Comparison of ENCODE assay signal across 20 cellular contexts in genomic region chr11:46176421-46176820, GRCh38.
"Had no signal": no experiment of that assay in that cellular context is flagged by ENCODE, and none has a peak within 500 bp of the region (broad histone marks: within the 10 kb centered on the region; RNA-seq: fewer than 3 reads in every experiment).

No MANE protein-coding gene starts in this region.

- H3K27me3 ChIP-seq: adrenal gland, thyroid gland had no signal

- DNase-seq: activated CD4-positive, alpha-beta T cell treated with anti-CD3 and anti-CD28 coated beads for 36 hours; activated CD4-positive, alpha-beta T cell treated with anti-CD3 and anti-CD28 coated beads, Interleukin-2, amount 50 U/mL, for 48 hours; activated gamma-delta T cell treated with Interleukin-2 at 50 U/mL for 16 hours; activated T-cell treated with anti-CD3 and anti-CD28 coated beads for 4 hours; adrenal gland; dermis blood vessel endothelial cell; effector memory CD8-positive, alpha-beta T cell; foreskin fibroblast; mesendoderm; natural killer cell; nucleus accumbens; retina; stimulated activated naive CD4-positive, alpha-beta T cell; T-helper 2 cell; thyroid gland had no signal

- FAIRE-seq: astrocyte had no signal

- H3K4me1 Mint-ChIP-seq: activated CD4-positive, alpha-beta T cell treated with anti-CD3 and anti-CD28 coated beads for 36 hours; natural killer cell had no signal

- H3K4me1 ChIP-seq: adrenal gland, thyroid gland had no signal

- H3K36me3 ChIP-seq: adrenal gland, thyroid gland had no signal

- H3K9me3 ChIP-seq: adrenal gland, thyroid gland had no signal

- H3K4me3 Mint-ChIP-seq: activated CD4-positive, alpha-beta T cell treated with anti-CD3 and anti-CD28 coated beads for 36 hours; activated T-helper 1 cell treated with anti-CD3 and anti-CD28 coated beads, Interleukin-12 subunit alpha, Interleukin-12 subunit beta, Interleukin-2, Interleukin-4 antibody, amounts not matched to agents 30 ng/mL and 10 ng/mL and 1 ng/mL, durations not matched to agents 14 hours and 24 hours and 36 hours; effector memory CD8-positive, alpha-beta T cell; natural killer cell had no signal

- ATAC-seq: activated CD4-positive, alpha-beta T cell treated with anti-CD3 and anti-CD28 coated beads for 36 hours; activated naive CD4-positive, alpha-beta T cell treated with anti-CD3 and anti-CD28 coated beads, Interleukin-2, amount 50 U/mL, for 72 hours; effector memory CD8-positive, alpha-beta T cell; natural killer cell had no signal

- H3K4me2 ChIP-seq: hepatocyte had no signal

- H3K27ac Mint-ChIP-seq: activated CD4-positive, alpha-beta T cell treated with anti-CD3 and anti-CD28 coated beads for 36 hours; activated naive CD4-positive, alpha-beta T cell treated with anti-CD3 and anti-CD28 coated beads, Interleukin-2, amount 50 U/mL, for 72 hours; activated T-helper 1 cell treated with anti-CD3 and anti-CD28 coated beads, Interleukin-12 subunit alpha, Interleukin-12 subunit beta, Interleukin-2, Interleukin-4 antibody, amounts not matched to agents 30 ng/mL and 10 ng/mL and 1 ng/mL, durations not matched to agents 14 hours and 24 hours and 36 hours; effector memory CD8-positive, alpha-beta T cell; natural killer cell had no signal

- H3K4me3 ChIP-seq: adrenal gland, hepatocyte, thyroid gland had no signal

- H3K36me3 Mint-ChIP-seq: activated naive CD4-positive, alpha-beta T cell treated with anti-CD3 and anti-CD28 coated beads, Interleukin-2, amount 50 U/mL, for 72 hours; natural killer cell had no signal

- H3K9me3 Mint-ChIP-seq: activated naive CD4-positive, alpha-beta T cell treated with anti-CD3 and anti-CD28 coated beads, Interleukin-2, amount 50 U/mL, for 72 hours; activated T-helper 1 cell treated with anti-CD3 and anti-CD28 coated beads, Interleukin-12 subunit alpha, Interleukin-12 subunit beta, Interleukin-2, Interleukin-4 antibody, amounts not matched to agents 30 ng/mL and 10 ng/mL and 1 ng/mL, durations not matched to agents 14 hours and 24 hours and 36 hours; effector memory CD8-positive, alpha-beta T cell; natural killer cell had no signal

- H2AFZ ChIP-seq: hepatocyte had no signal

- H3K79me2 ChIP-seq: hepatocyte had no signal

- H3K27ac ChIP-seq: adrenal gland, epithelial cell of prostate, hepatocyte, thyroid gland had no signal
